In the genomic region with DNA sequence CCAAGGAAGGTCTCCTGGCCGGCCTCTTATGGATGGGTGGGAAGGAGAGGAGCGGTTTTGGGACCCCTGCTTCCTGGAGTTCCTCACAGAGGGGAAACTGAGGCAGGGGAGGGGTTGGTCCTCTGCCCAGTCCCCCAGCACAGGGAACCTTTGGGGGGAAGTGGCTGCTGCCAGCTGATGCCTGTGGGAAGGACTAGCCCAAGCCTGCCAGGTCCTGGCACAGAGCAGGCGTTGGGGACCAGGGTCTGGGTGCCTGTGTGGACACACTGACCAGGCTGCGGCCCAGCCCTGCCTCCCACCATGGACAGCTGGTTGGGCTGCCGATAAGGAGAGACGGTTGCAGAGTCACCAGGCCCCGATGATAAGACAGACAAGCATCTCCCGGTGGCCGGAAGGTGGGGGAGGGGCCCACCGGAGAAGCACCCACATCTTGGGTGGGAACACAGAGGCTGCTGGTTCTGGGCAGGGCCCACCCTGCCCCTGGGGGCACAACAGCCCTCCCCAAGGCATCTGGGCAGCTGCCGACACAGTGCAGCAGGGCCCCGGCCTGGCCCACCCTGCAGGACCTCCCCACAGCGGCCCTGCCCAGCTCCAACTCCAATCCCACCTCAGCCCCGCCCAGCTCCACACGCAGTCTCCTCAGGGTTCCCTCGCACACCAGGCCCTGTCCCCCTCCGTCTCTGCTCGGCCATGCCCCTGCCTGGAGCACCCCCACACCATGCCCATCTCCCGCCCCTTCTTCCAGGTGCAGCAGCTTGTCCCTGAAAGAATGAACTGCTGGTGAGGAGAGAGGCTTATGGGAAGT, we compare ENCODE assay signal across 1 cellular context.
TF ChIP-seq lines count a peak whose summit lies in the region.

No MANE protein-coding gene starts in this region.

TF ChIP-seq in SK-N-SH, 30 proteins besides CTCF, POLR2A, EP300 and RAD21 (continued from another document):
- peak; percentile 23; the same call in 1 of the 2 replicates for TF ChIP-seq MXI1 (IDR thresholded peaks at IDR 0.05; ENCODE audit: low read depth, low read length)
TF ChIP-seq in SK-N-SH: peak in this region for 9.
